Comparison of ENCODE assay signal across 8 cellular contexts in genomic region chr3:157081681-157082210, GRCh38.
DNase-seq lines count a peak whose midpoint lies in the region; ATAC-seq and TF ChIP-seq lines count a peak whose summit lies in the region.

No MANE protein-coding gene starts in this region.

- peak; percentile 77 for TF ChIP-seq CTCF in HL-60 (IDR thresholded peaks at IDR 0.05; ENCODE audit: insufficient read depth, low read length)

- POLR2A ChIA-PET in activated CD4-positive, alpha-beta memory T cell treated with anti-CD3 and anti-CD28 coated beads, Interleukin-2, amount 10 ng/mL, durations not matched to agents 7 days and 5 days (lab: Charles Lee) = interaction anchor here (0.6 to 15.0 kb wide), 7 partner anchors 8 to 526 kb away, joined by 3 to 381 read pairs (median 4); partner anchors contain the start of genes SSR3 and TIPARP

- no peaks in the 10 kb centered on the region for H3K36me3 Mint-ChIP-seq in activated CD4-positive, alpha-beta memory T cell treated with anti-CD3 and anti-CD28 coated beads, Interleukin-2, amount 10 ng/mL, durations not matched to agents 7 days and 5 days (ENCODE audit: low read depth)

- H3K9me3 Mint-ChIP-seq in activated CD4-positive, alpha-beta memory T cell treated with anti-CD3 and anti-CD28 coated beads, Interleukin-2, amount 10 ng/mL, durations not matched to agents 7 days and 5 days = no peaks in the 10 kb centered on the region

- DNase-seq in Ammon's horn (ENCODE audit: low spot score) (peak; percentile 93), HL-60 (ENCODE audit: low read depth in 1 of 2, low spot score in 1 of 2) (peak; percentile 66 to 74), epidermal melanocyte (ENCODE audit: insufficient read length, low spot score) (peak; percentile 77), GOT3 (lab: John Stamatoyannopoulos, UW) (no peak)
- DNase-seq in activated CD4-positive, alpha-beta memory T cell treated with anti-CD3 and anti-CD28 coated beads, Interleukin-2, amount 10 ng/mL, durations not matched to agents 7 days and 5 days = peak; percentile 85
- DNase-seq in stimulated activated CD8-positive, alpha-beta memory T cell treated with anti-CD3 and anti-CD28 coated beads, Interleukin-7, amount 100 ng/mL, for 4 hours (ENCODE audit: low read depth in 2 of 2) = peak; percentile 69 to 71

- H3K36me3 ChIP-seq in muscle layer of duodenum (ENCODE audit: control insufficient read depth in 1 of 2, insufficient read depth in 2 of 2, low read length in 2 of 2) = no peaks in the 10 kb centered on the region

- H3K27ac Mint-ChIP-seq in activated CD4-positive, alpha-beta memory T cell treated with anti-CD3 and anti-CD28 coated beads, Interleukin-2, amount 10 ng/mL, durations not matched to agents 7 days and 5 days = no peak overlapping the region

- H3K27ac ChIP-seq in HL-60 (replicated peaks) (no peak overlapping the region), muscle layer of duodenum (ENCODE audit: low read length) (peak overlapping the region; percentile 32)

- peaks cover 46% of the 10 kb centered on the region for H3K4me1 Mint-ChIP-seq in activated CD4-positive, alpha-beta memory T cell treated with anti-CD3 and anti-CD28 coated beads, Interleukin-2, amount 10 ng/mL, durations not matched to agents 7 days and 5 days

- ATAC-seq in GM19467 (IDR thresholded peaks at IDR 0.05; ENCODE audit: unreplicated experiment) = peak; percentile 78

- H3K27me3 ChIP-seq in HL-60 (ENCODE audit: insufficient read depth, poor library complexity, severe bottlenecking) (no peaks in the 10 kb centered on the region), muscle layer of duodenum (ENCODE audit: low read depth, low read length) (no peaks in the 10 kb centered on the region)

- H3K4me3 Mint-ChIP-seq in activated CD4-positive, alpha-beta memory T cell treated with anti-CD3 and anti-CD28 coated beads, Interleukin-2, amount 10 ng/mL, durations not matched to agents 7 days and 5 days = no peak overlapping the region

- no peak overlapping the region for H3K4me3 ChIP-seq in HL-60 (replicated peaks; ENCODE audit: insufficient read depth, low read length)
- H3K4me3 ChIP-seq in muscle layer of duodenum (ENCODE audit: low read depth in 1 of 2, low read length in 2 of 2) = no peak overlapping the region

- H3K9me3 ChIP-seq in muscle layer of duodenum (ENCODE audit: control insufficient read depth in 1 of 2, low read length in 2 of 2) = no peaks in the 10 kb centered on the region

- no peaks in the 10 kb centered on the region for H3K27me3 Mint-ChIP-seq in activated CD4-positive, alpha-beta memory T cell treated with anti-CD3 and anti-CD28 coated beads, Interleukin-2, amount 10 ng/mL, durations not matched to agents 7 days and 5 days

- peaks cover under 1 to 8% of the 10 kb centered on the region in 2 donors for H3K4me1 ChIP-seq in muscle layer of duodenum (ENCODE audit: control insufficient read depth in 1 of 2, insufficient read depth in 2 of 2, low read length in 2 of 2)

- CTCF ChIA-PET in activated CD4-positive, alpha-beta memory T cell treated with anti-CD3 and anti-CD28 coated beads, Interleukin-2, amount 10 ng/mL, durations not matched to agents 7 days and 5 days (lab: Charles Lee) = interaction anchor here (0.7 to 5.4 kb wide), 27 partner anchors 10 to 601 kb away, joined by 3 to 37 read pairs (median 5); partner anchors contain the start of genes SSR3 and TIPARP
